In the genomic region with DNA sequence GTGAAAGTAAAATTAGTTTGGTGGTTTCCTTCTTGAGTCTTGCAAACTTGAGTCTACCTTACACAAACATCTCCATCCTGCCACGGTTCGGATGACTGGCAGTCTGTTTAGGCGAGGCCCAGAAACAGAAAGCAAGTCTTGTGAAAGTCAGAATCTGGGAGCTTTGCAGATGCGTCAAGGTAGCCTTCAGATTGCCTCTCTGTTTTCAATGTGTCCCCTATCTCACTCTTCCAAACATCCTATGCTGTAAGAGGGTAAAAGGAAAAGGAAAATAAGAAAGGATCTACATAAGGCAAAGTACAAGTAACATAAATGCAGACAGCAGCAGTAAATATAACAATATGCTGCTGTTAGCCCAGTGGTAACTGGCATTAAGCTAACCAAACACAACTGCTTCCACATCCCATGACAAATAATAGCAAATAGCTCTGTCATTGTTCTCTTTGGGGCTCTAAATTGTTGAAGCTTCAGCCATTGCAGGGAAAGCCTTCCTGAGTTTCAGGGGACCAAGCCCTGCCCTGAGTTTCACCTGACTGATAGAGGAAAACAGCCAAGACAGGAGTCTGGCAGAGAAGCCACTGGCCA, we compare ENCODE assay signal across 8 cellular contexts. TPM values are rescaled to one million over a fixed set of nuclear protein-coding genes. Genes with fewer than 3 reads are reported as not detected.
DNase-seq lines count a peak whose midpoint lies in the region; ATAC-seq lines count a peak whose summit lies in the region.

No MANE protein-coding gene starts in this region.

- H3K36me3 ChIP-seq in rectal smooth muscle tissue (ENCODE audit: control insufficient read depth, insufficient read depth, low read length) = no peaks in the 10 kb centered on the region

- H3K4me3 Mint-ChIP-seq in central memory CD8-positive, alpha-beta T cell = peak overlapping the region; percentile 66

- H3K4me1 ChIP-seq in rectal smooth muscle tissue (ENCODE audit: control insufficient read depth, insufficient read depth, low read length) = peaks cover 41% of the 10 kb centered on the region

- no peaks in the 10 kb centered on the region for H3K9me3 Mint-ChIP-seq in central memory CD8-positive, alpha-beta T cell

- H3K27me3 Mint-ChIP-seq in central memory CD8-positive, alpha-beta T cell = no peaks in the 10 kb centered on the region

- peak in 3 of 4 experiments; percentile 22 to 41 (median 39) for DNase-seq in activated CD4-positive, CD25-positive, alpha-beta regulatory T cell (lab: John Stamatoyannopoulos, UW)
- DNase-seq in central memory CD8-positive, alpha-beta T cell (ENCODE audit: low spot score in 2 of 2) = peak in 1 of 2 donors; percentile 56
- no peak for DNase-seq in occipital lobe (lab: John Stamatoyannopoulos, UW)
- DNase-seq in COLO829 (ENCODE audit: low spot score) = no peak
- DNase-seq in NCI-H1436 treated with DMSO at 0.1 percent for 48 hours (lab: John Stamatoyannopoulos, UW) = no peak

- peaks cover 39% of the 10 kb centered on the region for H3K4me1 Mint-ChIP-seq in central memory CD8-positive, alpha-beta T cell

- peak overlapping the region; percentile 90 for H3K27ac Mint-ChIP-seq in central memory CD8-positive, alpha-beta T cell (ENCODE audit: low read depth)

- peak overlapping the region; percentile 14 for H3K4me3 ChIP-seq in rectal smooth muscle tissue (ENCODE audit: low read length)

- ATAC-seq in GM18867 (IDR thresholded peaks at IDR 0.05; ENCODE audit: unreplicated experiment) (peak; percentile 83), HG02973 (IDR thresholded peaks at IDR 0.05; ENCODE audit: unreplicated experiment) (peak; percentile 72)
- peak; percentile 98 for ATAC-seq in central memory CD8-positive, alpha-beta T cell (replicated peaks; ENCODE audit: extremely low read depth, poor library complexity, severe bottlenecking)

- peaks cover 5% of the 10 kb centered on the region for H3K36me3 Mint-ChIP-seq in central memory CD8-positive, alpha-beta T cell (ENCODE audit: insufficient read depth)

- H3K27ac ChIP-seq in rectal smooth muscle tissue (ENCODE audit: low read depth, low read length) = peak overlapping the region; percentile 58

- no peaks in the 10 kb centered on the region for H3K27me3 ChIP-seq in rectal smooth muscle tissue (ENCODE audit: control insufficient read depth, insufficient read depth, low read length)

- no peak overlapping the region for H3K9ac ChIP-seq in rectal smooth muscle tissue (ENCODE audit: low read length)

RNA-seq across cellular contexts. Expression of gene C1orf105, which starts 26.2 kb away (rescaled TPM):
- not detected for total RNA-seq in occipital lobe

RNA-seq across cellular contexts. Expression of gene PIGC, which starts 49.6 kb away (rescaled TPM):
- total RNA-seq in occipital lobe = 30.7 TPM

Comparison
In these comparisons a context has a peak if more than half of its experiments do, and no peak if none do; other contexts are left out.
1. DNase-seq: peak in activated CD4-positive, CD25-positive, alpha-beta regulatory T cell (3 of 4); none in occipital lobe (single experiment), COLO829 (single experiment) and NCI-H1436 treated with DMSO at 0.1 percent for 48 hours (single experiment).
2. Peak in every context shown above with its lines, with median percentiles within 50 percentile points of each other: ATAC-seq.